8 cellular contexts compared by ENCODE assay signal in the genomic region with DNA sequence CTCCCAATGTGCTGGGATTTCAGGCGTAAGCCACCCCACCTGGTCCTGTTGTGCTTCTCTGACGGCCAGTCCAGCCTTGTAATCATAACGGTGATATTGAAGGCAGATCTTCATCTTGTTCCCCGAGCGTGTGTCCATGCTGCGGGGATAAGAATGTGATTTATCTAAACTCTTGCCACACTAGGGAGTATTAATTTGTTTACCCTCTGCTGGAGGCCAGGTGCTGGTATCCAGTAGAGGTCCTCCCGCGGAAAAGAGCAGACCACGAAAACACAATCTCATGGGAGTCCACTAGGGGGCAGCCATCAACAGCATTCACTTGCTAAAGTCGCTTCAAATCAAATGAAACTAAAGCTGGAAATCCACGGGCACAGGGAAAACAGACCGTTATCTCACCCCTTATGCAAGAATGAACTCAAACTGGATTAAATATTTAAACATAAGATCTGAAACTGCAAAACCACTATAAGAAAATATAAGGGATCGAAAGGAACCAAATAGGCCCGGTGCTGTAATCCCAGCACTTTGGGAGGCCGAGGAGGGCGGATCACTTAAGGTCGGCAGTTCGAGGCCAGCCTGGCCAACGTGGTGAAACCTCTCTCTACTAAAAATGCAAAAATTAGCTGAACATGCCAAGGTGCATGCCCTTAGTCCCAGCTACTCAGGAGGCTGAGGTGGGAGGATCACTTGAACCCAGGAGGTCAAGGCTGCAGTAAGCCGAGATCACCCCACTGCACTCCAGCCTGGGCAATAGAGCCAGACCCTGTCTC. TPM values are rescaled to one million over a fixed set of nuclear protein-coding genes. Genes with fewer than 3 reads are reported as not detected.
DNase-seq lines count a peak whose midpoint lies in the region; ATAC-seq and TF ChIP-seq lines count a peak whose summit lies in the region.

No MANE protein-coding gene starts in this region.

- ATAC-seq in activated T-cell treated with anti-CD3 and anti-CD28 coated beads, Interleukin-2, amount 50 U/mL, for 72 hours (replicated peaks in 1 of 2), result peak; percentile 62 to 69
- no peak for ATAC-seq in GM21825 (IDR thresholded peaks at IDR 0.05; ENCODE audit: unreplicated experiment)

- peak overlapping the region; percentile 83 for H3K27ac Mint-ChIP-seq in activated T-cell treated with anti-CD3 and anti-CD28 coated beads, Interleukin-2, amount 50 U/mL, for 72 hours
- no peak overlapping the region for H3K27ac Mint-ChIP-seq in nephron

- H3K9me3 Mint-ChIP-seq in activated T-cell treated with anti-CD3 and anti-CD28 coated beads, Interleukin-2, amount 50 U/mL, for 72 hours, result no peaks in the 10 kb centered on the region
- H3K9me3 Mint-ChIP-seq in nephron, result no peaks in the 10 kb centered on the region

- peak; percentile 83 to 90 (median 90) for TF ChIP-seq CTCF in nephron (IDR thresholded peaks at IDR 0.05; ENCODE audit: unreplicated experiment in 3 of 3)

- no peaks in the 10 kb centered on the region for H3K4me1 Mint-ChIP-seq in activated T-cell treated with anti-CD3 and anti-CD28 coated beads, Interleukin-2, amount 50 U/mL, for 72 hours (ENCODE audit: low read depth)
- peaks cover 6% of the 10 kb centered on the region for H3K4me1 Mint-ChIP-seq in nephron

- H3K36me3 Mint-ChIP-seq in activated T-cell treated with anti-CD3 and anti-CD28 coated beads, Interleukin-2, amount 50 U/mL, for 72 hours (ENCODE audit: insufficient read depth in 2 of 2), result no peaks in the 10 kb centered on the region
- H3K36me3 Mint-ChIP-seq in nephron (ENCODE audit: low read depth), result no peaks in the 10 kb centered on the region

- H3K4me3 Mint-ChIP-seq in activated T-cell treated with anti-CD3 and anti-CD28 coated beads, Interleukin-2, amount 50 U/mL, for 72 hours, result peak overlapping the region; percentile 63 to 86
- peak overlapping the region in 1 of 3 experiments; percentile 2 for H3K4me3 Mint-ChIP-seq in nephron

- H3K27me3 Mint-ChIP-seq in activated T-cell treated with anti-CD3 and anti-CD28 coated beads, Interleukin-2, amount 50 U/mL, for 72 hours (ENCODE audit: low read depth), result peaks cover 5% of the 10 kb centered on the region
- H3K27me3 Mint-ChIP-seq in nephron (ENCODE audit: low read depth), result peaks cover 21% of the 10 kb centered on the region

- DNase-seq in DMS 273 (lab: John Stamatoyannopoulos, UW; ENCODE audit: unreplicated experiment), result peak; percentile 90
- peak; percentile 83 for DNase-seq in LHCN-M2 (ENCODE audit: low read depth)
- peak; percentile 80 for DNase-seq in RPMI7951 (ENCODE audit: low read depth)
- peak; percentile 75 to 79 for DNase-seq in activated T-cell treated with anti-CD3 and anti-CD28 coated beads, Interleukin-2, amount 50 U/mL, for 72 hours
- DNase-seq in fibroblast of gingiva (ENCODE audit: low read depth), result peak; percentile 76
- peak; percentile 33 to 77 (median 52) for DNase-seq in stimulated activated naive CD4-positive, alpha-beta T cell (lab: John Stamatoyannopoulos, UW)

RNA-seq across cellular contexts. Expression of gene RBBP6, which starts 22.3 kb away (rescaled TPM):
- total RNA-seq in LHCN-M2 (2014; rRNA removed), result 26.0 and 35.3 TPM in 2 replicates
- polyA plus RNA-seq in LHCN-M2 (2012), result 7.8 TPM
- 18.1 and 22.7 TPM in 2 replicates for total RNA-seq in RPMI7951 (2014; rRNA removed; shearing (Covaris generic))
- 10 to 100 TPM; 91.3 to 94.1 TPM for total RNA-seq in activated T-cell treated with anti-CD3 and anti-CD28 coated beads, Interleukin-2, amount 50 U/mL, for 72 hours
